Comparison of ENCODE assay signal across 8 cellular contexts in the genomic region with DNA sequence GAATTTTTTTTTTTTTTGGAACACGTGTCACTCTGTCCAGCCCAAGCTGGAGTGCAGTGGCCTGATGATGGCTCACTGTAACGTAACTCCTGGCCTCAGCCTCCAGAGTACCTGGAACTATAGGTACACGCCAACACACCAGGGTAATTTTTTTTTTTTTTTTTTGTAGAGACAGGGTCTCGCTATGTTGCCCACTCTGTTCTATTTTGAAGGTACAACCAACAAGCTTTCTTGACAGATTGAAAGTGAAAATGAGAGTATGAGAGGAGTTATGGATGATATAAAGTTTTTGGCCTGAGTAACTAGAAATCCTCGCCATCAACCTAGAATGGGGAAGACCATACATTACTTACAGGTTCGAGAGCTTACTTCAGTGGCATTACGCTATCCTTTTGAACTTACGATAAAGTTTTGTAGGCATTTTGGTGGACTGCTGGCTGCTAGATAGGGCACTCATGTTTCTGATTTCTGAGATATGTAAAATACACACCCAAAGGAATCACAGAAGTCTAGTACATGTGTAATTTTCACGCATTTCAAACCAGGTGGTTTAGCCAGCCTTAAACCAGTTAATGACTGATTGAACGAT. TPM values are rescaled to one million over a fixed set of nuclear protein-coding genes. Genes with fewer than 3 reads are reported as not detected.
DNase-seq lines count a peak whose midpoint lies in the region; ATAC-seq and TF ChIP-seq lines count a peak whose summit lies in the region.

No MANE protein-coding gene starts in this region.

- TF ChIP-seq POLR2A in GM18505 (IDR thresholded peaks at IDR 0.05; ENCODE audit: borderline replicate concordance, extremely low read depth, insufficient read depth, insufficient read length) = no peak

- CTCF ChIA-PET in A673 (lab: Charles Lee) = no interaction called here

- ATAC-seq in GM18505 (IDR thresholded peaks at IDR 0.05; ENCODE audit: unreplicated experiment) = peak; percentile 18
- peak; percentile 5 for ATAC-seq in HG03045 (IDR thresholded peaks at IDR 0.05; ENCODE audit: unreplicated experiment)
- ATAC-seq in omental fat pad (ENCODE audit: low FRiP score) = peak; percentile 5

- H3K27ac ChIP-seq in A673 (ENCODE audit: low read depth, low read length, poor library complexity, severe bottlenecking) (no peak overlapping the region), SJCRH30 (no peak overlapping the region), epithelial cell of prostate (peak overlapping the region; percentile 67)

- DNase-seq in A673 (ENCODE audit: low spot score) (no peak), SJCRH30 (peak in 1 of 2 experiments; percentile 28), epithelial cell of prostate (ENCODE audit: low read depth, low spot score) (no peak), omental fat pad (ENCODE audit: low spot score) (no peak)
- DNase-seq in activated effector memory CD4-positive, alpha-beta T cell treated with Interleukin-2 at 50 U/mL for 16 hours = no peak
- DNase-seq in NK-92 treated with Interleukin-12 subunit alpha and Interleukin-12 subunit beta, amount 100 ng/mL, for 24 hours (lab: John Stamatoyannopoulos, UW) = no peak

- H3K36me3 ChIP-seq in A673 (ENCODE audit: insufficient read depth, low read length, poor library complexity, severe bottlenecking) (no peaks in the 10 kb centered on the region), SJCRH30 (no peaks in the 10 kb centered on the region)

- H3K4me3 ChIP-seq in A673 (ENCODE audit: low read depth, low read length, poor library complexity, severe bottlenecking) (peak overlapping the region; percentile 97), SJCRH30 (peak overlapping the region; percentile 95)

- H3K9me3 ChIP-seq in A673 (ENCODE audit: low read depth, low read length, poor library complexity, severe bottlenecking) (no peaks in the 10 kb centered on the region), SJCRH30 (replicated peaks) (no peaks in the 10 kb centered on the region)

- no peaks in the 10 kb centered on the region for H3K27me3 ChIP-seq in A673 (replicated peaks; ENCODE audit: insufficient read depth, low read depth, low read length, poor library complexity)
- H3K27me3 ChIP-seq in SJCRH30 = no peaks in the 10 kb centered on the region

- intact Hi-C loops in A673 (cut with micrococcal nuclease; ENCODE audit: unreplicated experiment) = loop anchor here (2.0 kb wide), 1 partner anchor 92 kb away; the partner anchor contains the start of gene LYRM7

- H3K4me1 ChIP-seq in A673 (ENCODE audit: insufficient read depth, low read length, poor library complexity, severe bottlenecking) (peaks cover 13% of the 10 kb centered on the region), SJCRH30 (peaks cover 6% of the 10 kb centered on the region; the same call in 1 of the 2 replicates)

- TF ChIP-seq CTCF in A673 (conservative IDR thresholded peaks at IDR 0.05; ENCODE audit: low read depth, low read length) = no peak
- TF ChIP-seq CTCF in omental fat pad (IDR thresholded peaks at IDR 0.05) = no peak

- POLR2A ChIA-PET in A673 (lab: Charles Lee; ENCODE audit: low non-redundant PET) = no interaction called here

- BruUV-seq in A673 (replicated peaks; lab: Mats Ljungman, UMichigan) = TSS peak; percentile 94

RNA-seq across cellular contexts. Expression of gene CDC42SE2, which starts 0.8 kb away (rescaled TPM):
- total RNA-seq in A673 (2021) (25.5 and 26.6 TPM in 2 replicates), omental fat pad (10 to 100 TPM; 30.1 to 59.3 (median 35.7) TPM)
- total RNA-seq in SJCRH30 (2014; rRNA removed; shearing (Covaris generic)) = 31.3 and 33.7 TPM in 2 replicates
